8 cellular contexts compared by ENCODE assay signal in the genomic region with DNA sequence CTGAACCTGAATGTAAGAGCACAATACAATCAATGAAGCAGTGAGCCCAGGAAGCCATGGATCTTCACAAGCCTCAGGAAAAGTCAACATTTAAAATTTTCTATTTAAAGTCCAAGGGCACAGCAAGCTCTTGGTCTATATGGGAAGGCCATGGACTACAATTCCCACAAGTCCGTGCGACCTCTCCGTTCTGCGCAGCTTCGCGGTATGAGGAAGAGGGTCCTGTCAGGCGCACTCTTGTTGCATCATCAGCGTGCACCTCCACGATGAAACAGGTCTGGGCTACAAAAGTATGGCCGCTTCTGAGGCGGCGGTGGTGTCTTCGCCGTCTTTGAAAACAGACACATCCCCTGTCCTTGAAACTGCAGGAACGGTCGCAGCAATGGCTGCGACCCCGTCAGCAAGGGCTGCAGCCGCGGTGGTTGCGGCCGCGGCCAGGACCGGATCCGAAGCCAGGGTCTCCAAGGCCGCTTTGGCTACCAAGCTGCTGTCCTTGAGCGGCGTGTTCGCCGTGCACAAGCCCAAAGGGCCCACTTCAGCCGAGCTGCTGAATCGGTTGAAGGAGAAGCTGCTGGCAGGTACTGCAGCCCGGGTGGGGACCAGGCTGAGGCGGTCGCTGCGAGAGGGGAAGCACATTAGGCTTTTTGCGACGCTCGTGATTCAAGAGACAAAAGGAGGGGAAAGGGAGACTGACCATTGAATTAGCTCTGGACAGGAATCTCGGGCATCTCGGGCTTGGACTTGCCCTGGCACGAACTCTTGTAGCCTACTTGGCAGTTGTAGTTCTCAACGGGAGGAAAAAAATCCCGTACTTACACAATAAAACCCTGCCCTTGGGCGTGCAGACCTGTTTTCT. TPM values are rescaled to one million over a fixed set of nuclear protein-coding genes. Genes with fewer than 3 reads are reported as not detected.
DNase-seq lines count a peak whose midpoint lies in the region; ATAC-seq and TF ChIP-seq lines count a peak whose summit lies in the region.

A gene (plus strand): TSS at position 234 of the 856 bp plus-strand sequence. CDS start 59 bp downstream, at position 293.

- H3K9me3 ChIP-seq in RWPE2 (ENCODE audit: severe bottlenecking), result no peaks in the 10 kb centered on the region

- H3K27ac ChIP-seq in RWPE2 (ENCODE audit: poor library complexity, severe bottlenecking), result peak within 1 kb of the TSS; percentile 68

- TF ChIP-seq CTCF in RWPE2 (IDR thresholded peaks at IDR 0.05; ENCODE audit: poor library complexity, severe bottlenecking) (no peak), fibroblast of pulmonary artery (IDR thresholded peaks at IDR 0.05; ENCODE audit: low read length, missing control alignments) (no peak)

- DNase-seq in EH (ENCODE audit: low read depth) (peak; percentile 96), H4 (ENCODE audit: low spot score) (peak; percentile 95), LoVo (ENCODE audit: low spot score) (peak; percentile 92), RWPE2 (ENCODE audit: low spot score) (peak; percentile 92), fibroblast of pulmonary artery (ENCODE audit: low read depth) (peak; percentile 97)
- DNase-seq in activated T-helper 2 cell treated with anti-CD3 and anti-CD28 coated beads, Interferon-gamma antibody, Interleukin-2, Interleukin-4, amounts not matched to agents 10 μg/mL and 5 μg/mL and 100 μg/mL, durations not matched to agents 14 hours and 24 hours and 36 hours (ENCODE audit: low spot score), result peak; percentile 80
- DNase-seq in natural killer cell treated with Interleukin-12 subunit alpha and Interleukin-12 subunit beta and Interleukin-15 and Interleukin-18, amount 100 ng/mL, for 72 hours (ENCODE audit: low spot score), result peak; percentile 86
- peak; percentile 87 for DNase-seq in stimulated activated naive CD8-positive, alpha-beta T cell treated with anti-CD3 and anti-CD28 coated beads, Interleukin-15, Interleukin-2, amounts not matched to agents 100 U/mL and 50 U/mL, for 24 hours

- peaks cover 14% of the 10 kb centered on the region for H3K36me3 Mint-ChIP-seq in activated T-helper 2 cell treated with anti-CD3 and anti-CD28 coated beads, Interferon-gamma antibody, Interleukin-2, Interleukin-4, amounts not matched to agents 10 μg/mL and 5 μg/mL and 100 μg/mL, durations not matched to agents 14 hours and 24 hours and 36 hours (ENCODE audit: low read depth)
- no peaks in the 10 kb centered on the region for H3K36me3 Mint-ChIP-seq in natural killer cell treated with Interleukin-12 subunit alpha and Interleukin-12 subunit beta and Interleukin-15 and Interleukin-18, amount 100 ng/mL, for 72 hours

- ATAC-seq in RWPE2 (ENCODE audit: low read depth), result peak; percentile 99
- peak; percentile 100 for ATAC-seq in natural killer cell treated with Interleukin-12 subunit alpha and Interleukin-12 subunit beta and Interleukin-15 and Interleukin-18, amount 100 ng/mL, for 72 hours
- ATAC-seq in stimulated activated naive CD8-positive, alpha-beta T cell treated with anti-CD3 and anti-CD28 coated beads, Interleukin-15, Interleukin-2, amounts not matched to agents 100 U/mL and 50 U/mL, for 24 hours, result peak; percentile 99

- peak within 1 kb of the TSS; percentile 93 for H3K27ac Mint-ChIP-seq in activated T-helper 2 cell treated with anti-CD3 and anti-CD28 coated beads, Interferon-gamma antibody, Interleukin-2, Interleukin-4, amounts not matched to agents 10 μg/mL and 5 μg/mL and 100 μg/mL, durations not matched to agents 14 hours and 24 hours and 36 hours
- H3K27ac Mint-ChIP-seq in natural killer cell treated with Interleukin-12 subunit alpha and Interleukin-12 subunit beta and Interleukin-15 and Interleukin-18, amount 100 ng/mL, for 72 hours, result peak within 1 kb of the TSS; percentile 92 to 97

- H3K36me3 ChIP-seq in RWPE2 (ENCODE audit: low read depth), result peaks cover 31% of the 10 kb centered on the region

- peak within 1 kb of the TSS; percentile 95 for H3K4me3 Mint-ChIP-seq in activated T-helper 2 cell treated with anti-CD3 and anti-CD28 coated beads, Interferon-gamma antibody, Interleukin-2, Interleukin-4, amounts not matched to agents 10 μg/mL and 5 μg/mL and 100 μg/mL, durations not matched to agents 14 hours and 24 hours and 36 hours (ENCODE audit: low read depth)
- H3K4me3 Mint-ChIP-seq in natural killer cell treated with Interleukin-12 subunit alpha and Interleukin-12 subunit beta and Interleukin-15 and Interleukin-18, amount 100 ng/mL, for 72 hours, result peak within 1 kb of the TSS; percentile 96

- peaks cover 28% of the 10 kb centered on the region for H3K4me1 Mint-ChIP-seq in activated T-helper 2 cell treated with anti-CD3 and anti-CD28 coated beads, Interferon-gamma antibody, Interleukin-2, Interleukin-4, amounts not matched to agents 10 μg/mL and 5 μg/mL and 100 μg/mL, durations not matched to agents 14 hours and 24 hours and 36 hours (ENCODE audit: low read depth)
- H3K4me1 Mint-ChIP-seq in natural killer cell treated with Interleukin-12 subunit alpha and Interleukin-12 subunit beta and Interleukin-15 and Interleukin-18, amount 100 ng/mL, for 72 hours (ENCODE audit: low read depth in 2 of 2), result peaks cover 21 to 22% of the 10 kb centered on the region in 2 donors

- no peaks in the 10 kb centered on the region for H3K9me3 Mint-ChIP-seq in activated T-helper 2 cell treated with anti-CD3 and anti-CD28 coated beads, Interferon-gamma antibody, Interleukin-2, Interleukin-4, amounts not matched to agents 10 μg/mL and 5 μg/mL and 100 μg/mL, durations not matched to agents 14 hours and 24 hours and 36 hours
- no peaks in the 10 kb centered on the region for H3K9me3 Mint-ChIP-seq in natural killer cell treated with Interleukin-12 subunit alpha and Interleukin-12 subunit beta and Interleukin-15 and Interleukin-18, amount 100 ng/mL, for 72 hours

- peaks cover 19% of the 10 kb centered on the region for H3K4me1 ChIP-seq in RWPE2 (ENCODE audit: insufficient read depth, poor library complexity, severe bottlenecking)

- H3K4me3 ChIP-seq in RWPE2 (ENCODE audit: severe bottlenecking), result peak within 1 kb of the TSS; percentile 82
- peak within 1 kb of the TSS; percentile 98 for H3K4me3 ChIP-seq in fibroblast of pulmonary artery (replicated peaks; ENCODE audit: low read depth, low read length)

- H3K27me3 Mint-ChIP-seq in activated T-helper 2 cell treated with anti-CD3 and anti-CD28 coated beads, Interferon-gamma antibody, Interleukin-2, Interleukin-4, amounts not matched to agents 10 μg/mL and 5 μg/mL and 100 μg/mL, durations not matched to agents 14 hours and 24 hours and 36 hours (ENCODE audit: low read depth), result no peaks in the 10 kb centered on the region
- no peaks in the 10 kb centered on the region for H3K27me3 Mint-ChIP-seq in natural killer cell treated with Interleukin-12 subunit alpha and Interleukin-12 subunit beta and Interleukin-15 and Interleukin-18, amount 100 ng/mL, for 72 hours

- intact Hi-C loops in activated T-helper 2 cell treated with anti-CD3 and anti-CD28 coated beads, Interferon-gamma antibody, Interleukin-2, Interleukin-4, amounts not matched to agents 10 μg/mL and 5 μg/mL and 100 μg/mL, durations not matched to agents 14 hours and 24 hours and 36 hours (cut with micrococcal nuclease), result loop anchor here (1.0 to 5.0 kb wide), 2 partner anchors 27 to 396 kb away; no protein-coding TSS in a partner anchor

- no peaks in the 10 kb centered on the region for H3K27me3 ChIP-seq in RWPE2 (ENCODE audit: insufficient read depth, poor library complexity, severe bottlenecking)

RNA-seq across cellular contexts. Expression of the gene that starts here (rescaled TPM):
- 34.9 and 36.2 TPM in 2 replicates for total RNA-seq in H4 (2014; rRNA removed; shearing (Covaris generic))
- total RNA-seq in activated T-helper 2 cell treated with anti-CD3 and anti-CD28 coated beads, Interferon-gamma antibody, Interleukin-2, Interleukin-4, amounts not matched to agents 10 μg/mL and 5 μg/mL and 100 μg/mL, durations not matched to agents 14 hours and 24 hours and 36 hours, result 20.3 and 21.4 TPM in 2 replicates
- total RNA-seq in natural killer cell treated with Interleukin-12 subunit alpha and Interleukin-12 subunit beta and Interleukin-15 and Interleukin-18, amount 100 ng/mL, for 72 hours, result 10 to 100 TPM; 10.4 to 19.4 TPM

Comparison
In these comparisons a context has a peak if more than half of its experiments do, and no peak if none do; other contexts are left out.
1. Peak in every context shown above with its lines: DNase-seq, ATAC-seq, H3K4me3 ChIP-seq and H3K27ac ChIP-seq.